11 cellular contexts compared by ENCODE assay signal in the genomic region with DNA sequence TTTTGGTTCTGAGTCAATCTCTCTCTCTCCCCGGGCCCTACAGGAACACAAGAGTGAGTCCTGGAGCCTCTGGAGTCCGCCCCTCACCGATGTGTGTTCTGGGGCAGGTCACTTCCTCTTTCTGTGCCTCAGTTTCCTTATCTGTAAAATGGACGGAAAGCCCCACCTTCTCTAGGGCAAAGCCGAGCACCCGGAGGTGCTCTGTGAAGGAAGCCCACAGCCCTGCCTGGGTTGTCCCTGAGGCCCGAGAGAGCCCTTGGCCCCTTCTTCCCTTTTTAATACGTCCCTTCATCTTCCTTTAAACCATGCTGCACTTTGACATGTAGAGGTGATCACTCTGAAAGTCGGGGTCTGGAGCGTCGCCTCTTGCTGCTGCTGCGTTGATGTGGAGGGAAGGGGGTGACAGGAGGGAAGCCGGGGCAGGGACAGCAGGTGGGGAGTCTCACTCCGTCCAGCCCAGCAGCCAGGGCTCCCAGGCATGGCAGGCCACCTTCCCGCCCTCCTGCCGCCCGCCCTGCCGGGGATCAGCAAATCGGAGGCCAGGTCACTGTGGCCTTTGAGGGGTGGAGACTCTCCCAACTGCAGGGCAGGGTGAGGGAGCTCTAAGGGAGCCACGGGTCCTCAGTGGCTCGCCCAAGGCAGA.
A peak's percentile ranks its signal among the peaks of the same experiment; 100 is the strongest.
DNase-seq lines count a peak whose midpoint lies in the region; TF ChIP-seq lines count a peak whose summit lies in the region.
"Had no signal": no experiment of that assay in that cellular context is flagged by ENCODE, and none has a peak within 500 bp of the region (broad histone marks: within the 10 kb centered on the region; RNA-seq: fewer than 3 reads in every experiment).

No MANE protein-coding gene starts in this region.

- H3K27ac Mint-ChIP-seq in CD8-positive, alpha-beta memory T cell = peak overlapping the region in 5 of 8 donors; percentile 63 to 99 (median 96)
- H3K27ac Mint-ChIP-seq in activated naive CD8-positive, alpha-beta T cell treated with anti-CD3 and anti-CD28 coated beads for 36 hours = peak overlapping the region; percentile 95

- no peak overlapping the region for H2AFZ ChIP-seq in Karpas-422 (ENCODE audit: low read length)
- H2AFZ ChIP-seq in osteoblast (ENCODE audit: low read length) = no peak overlapping the region

- TF ChIP-seq CTCF in osteoblast (IDR thresholded peaks at IDR 0.05; ENCODE audit: extremely low read depth, low read depth, low read length) (no peak), A673 (conservative IDR thresholded peaks at IDR 0.05; ENCODE audit: low read depth, low read length) (no peak)

- no peak overlapping the region for H3K27ac ChIP-seq in CD8-positive, alpha-beta memory T cell (ENCODE audit: low read depth, low read length)
- H3K27ac ChIP-seq in Karpas-422 (ENCODE audit: low read length) = no peak overlapping the region
- no peak overlapping the region for H3K27ac ChIP-seq in osteoblast (ENCODE audit: low read depth, low read length)
- no peak overlapping the region for H3K27ac ChIP-seq in A673 (ENCODE audit: low read depth, low read length, poor library complexity, severe bottlenecking)
- H3K27ac ChIP-seq: ovary had no signal

- BruUV-seq in A673 (replicated peaks; lab: Mats Ljungman, UMichigan) = no TSS peak

- no peaks in the 10 kb centered on the region for H3K9me2 ChIP-seq in Karpas-422 (replicated peaks; ENCODE audit: insufficient read depth, low read length)

- H3K27me3 Mint-ChIP-seq in CD8-positive, alpha-beta memory T cell = no peaks in the 10 kb centered on the region
- peaks cover 4% of the 10 kb centered on the region for H3K27me3 Mint-ChIP-seq in activated naive CD8-positive, alpha-beta T cell treated with anti-CD3 and anti-CD28 coated beads for 36 hours

- no peak overlapping the region for H3K4me3 ChIP-seq in CD8-positive, alpha-beta memory T cell (ENCODE audit: low read length)
- H3K4me3 ChIP-seq in Karpas-422 (ENCODE audit: low read length) (no peak overlapping the region), osteoblast (ENCODE audit: insufficient read depth, low read length) (no peak overlapping the region), A673 (ENCODE audit: low read depth, low read length, poor library complexity, severe bottlenecking) (no peak overlapping the region)
- H3K4me3 ChIP-seq: lung, ovary had no signal

- no peaks in the 10 kb centered on the region for H3K36me3 ChIP-seq in CD8-positive, alpha-beta memory T cell (ENCODE audit: insufficient read depth, low read length)
- H3K36me3 ChIP-seq in Karpas-422 (ENCODE audit: insufficient read depth, low read length) = no peaks in the 10 kb centered on the region
- H3K36me3 ChIP-seq in osteoblast (ENCODE audit: insufficient read depth, low read length) = no peaks in the 10 kb centered on the region
- H3K36me3 ChIP-seq in A673 (ENCODE audit: insufficient read depth, low read length, poor library complexity, severe bottlenecking) = no peaks in the 10 kb centered on the region
- H3K36me3 ChIP-seq: ovary had no signal

- H3K4me2 ChIP-seq in Karpas-422 (ENCODE audit: low read depth, low read length, poor library complexity, severe bottlenecking) (peak overlapping the region; percentile 35), osteoblast (ENCODE audit: insufficient read depth, low read length) (no peak overlapping the region)

- H4K20me1 ChIP-seq in Karpas-422 (ENCODE audit: insufficient read depth, low read depth, low read length) (0 out of 2 replicates have a peak, but pooled peaks cover 4% of the 10 kb centered on the region), osteoblast (ENCODE audit: insufficient read depth, low read length) (no peaks in the 10 kb centered on the region)

- peaks cover 48% of the 10 kb centered on the region for H3K4me1 ChIP-seq in CD8-positive, alpha-beta memory T cell (ENCODE audit: insufficient read depth, low read length)
- H3K4me1 ChIP-seq in Karpas-422 (ENCODE audit: low read length) = peaks cover 57% of the 10 kb centered on the region
- H3K4me1 ChIP-seq in osteoblast (ENCODE audit: insufficient read depth, low read length) = peaks cover 16% of the 10 kb centered on the region
- H3K4me1 ChIP-seq in A673 (ENCODE audit: insufficient read depth, low read length, poor library complexity, severe bottlenecking) = no peaks in the 10 kb centered on the region

- H3K4me1 Mint-ChIP-seq in CD8-positive, alpha-beta memory T cell = peaks cover 61 to 65% (median 61%) of the 10 kb centered on the region in 3 donors
- peaks cover 54% of the 10 kb centered on the region for H3K4me1 Mint-ChIP-seq in activated naive CD8-positive, alpha-beta T cell treated with anti-CD3 and anti-CD28 coated beads for 36 hours

- no peaks in the 10 kb centered on the region for H3K9me3 Mint-ChIP-seq in CD8-positive, alpha-beta memory T cell
- H3K9me3 Mint-ChIP-seq in activated naive CD8-positive, alpha-beta T cell treated with anti-CD3 and anti-CD28 coated beads for 36 hours = no peaks in the 10 kb centered on the region

- DNase-seq in CD8-positive, alpha-beta memory T cell = no peak
- DNase-seq in Karpas-422 (no peak), osteoblast (ENCODE audit: insufficient read length, low spot score, missing footprints) (peak; percentile 76), NK-92 (lab: John Stamatoyannopoulos, UW; ENCODE audit: unreplicated experiment) (no peak), A673 (ENCODE audit: low spot score) (no peak)
- DNase-seq in activated naive CD8-positive, alpha-beta T cell treated with anti-CD3 and anti-CD28 coated beads for 36 hours = no peak
- DNase-seq in NK-92 treated with Interleukin-12 subunit alpha and Interleukin-12 subunit beta, amount 100 ng/mL, for 24 hours (lab: John Stamatoyannopoulos, UW) = no peak
- DNase-seq: COR-L47, NCI-H1436 had no signal

- H3K9me3 ChIP-seq in CD8-positive, alpha-beta memory T cell (ENCODE audit: low read length) = no peaks in the 10 kb centered on the region
- no peaks in the 10 kb centered on the region for H3K9me3 ChIP-seq in Karpas-422 (ENCODE audit: low read length)
- no peaks in the 10 kb centered on the region for H3K9me3 ChIP-seq in osteoblast (ENCODE audit: low read depth, low read length)
- H3K9me3 ChIP-seq in A673 (ENCODE audit: low read depth, low read length, poor library complexity, severe bottlenecking) = no peaks in the 10 kb centered on the region
- H3K9me3 ChIP-seq: ovary had no signal

- no peak overlapping the region for H3K9ac ChIP-seq in Karpas-422 (ENCODE audit: low read length)

- POLR2A ChIA-PET in CD8-positive, alpha-beta memory T cell (lab: Charles Lee) = no interaction called here
- POLR2A ChIA-PET in A673 (lab: Charles Lee; ENCODE audit: low non-redundant PET) = no interaction called here

- H3K36me3 Mint-ChIP-seq in CD8-positive, alpha-beta memory T cell = no peaks in the 10 kb centered on the region
- no peaks in the 10 kb centered on the region for H3K36me3 Mint-ChIP-seq in activated naive CD8-positive, alpha-beta T cell treated with anti-CD3 and anti-CD28 coated beads for 36 hours

- no peaks in the 10 kb centered on the region for H3K27me3 ChIP-seq in CD8-positive, alpha-beta memory T cell (ENCODE audit: insufficient read depth, low read length, poor library complexity, severe bottlenecking)
- H3K27me3 ChIP-seq in Karpas-422 (ENCODE audit: low read length) (no peaks in the 10 kb centered on the region), osteoblast (ENCODE audit: insufficient read depth, low read length) (no peaks in the 10 kb centered on the region), A673 (replicated peaks; ENCODE audit: insufficient read depth, low read depth, low read length, poor library complexity) (no peaks in the 10 kb centered on the region)
- H3K27me3 ChIP-seq: ovary had no signal

- CTCF ChIA-PET in CD8-positive, alpha-beta memory T cell (lab: Charles Lee) = interaction anchor here (0.7 to 1.9 kb wide), 6 partner anchors 8 to 821 kb away, joined by 3 to 6 read pairs (median 5); partner anchors contain the start of gene ID2
- CTCF ChIA-PET in A673 (lab: Charles Lee) = no interaction called here

- H3K79me2 ChIP-seq in Karpas-422 (ENCODE audit: low read length) = no peaks in the 10 kb centered on the region
- H3K79me2 ChIP-seq in osteoblast (ENCODE audit: insufficient read depth, low read length) = no peaks in the 10 kb centered on the region

- intact Hi-C loops in A673 (cut with micrococcal nuclease; ENCODE audit: unreplicated experiment) = no loop called here

- H3K4me3 Mint-ChIP-seq in CD8-positive, alpha-beta memory T cell = peak overlapping the region in 2 of 7 donors; percentile 37 to 75
- H3K4me3 Mint-ChIP-seq in activated naive CD8-positive, alpha-beta T cell treated with anti-CD3 and anti-CD28 coated beads for 36 hours = no peak overlapping the region
